ENCODE assay signal across 24 cellular contexts in the genomic region with DNA sequence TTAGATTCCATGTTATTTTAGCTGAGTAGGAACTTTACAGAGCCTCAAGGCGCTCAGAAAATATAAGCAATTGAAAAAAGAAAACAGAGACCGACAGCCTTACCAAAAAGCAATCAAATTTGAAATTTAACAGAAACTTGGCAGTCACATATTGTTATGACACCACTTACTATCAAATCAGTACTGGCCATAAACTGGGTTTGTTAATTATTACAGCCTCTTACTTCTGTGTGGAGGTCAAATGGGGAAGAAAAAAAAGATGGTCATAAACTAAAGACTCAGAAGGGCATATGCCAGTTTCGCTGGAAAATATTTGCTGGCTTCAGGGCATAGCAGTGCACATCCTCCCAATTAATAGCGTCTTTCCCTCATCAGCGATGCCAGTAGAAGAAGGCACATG.
"Had no signal": no experiment of that assay in that cellular context is flagged by ENCODE, and none has a peak within 500 bp of the region (broad histone marks: within the 10 kb centered on the region; RNA-seq: fewer than 3 reads in every experiment).

No MANE protein-coding gene starts in this region.

- H3K9me3 ChIP-seq: esophagus squamous epithelium, left lung, lower lobe of right lung, neutrophil, suprapubic skin, thyroid gland, upper lobe of left lung, uterus had no signal

- H3K4me1 ChIP-seq: esophagus squamous epithelium, foreskin keratinocyte, left lung, lower lobe of right lung, suprapubic skin, thyroid gland, upper lobe of left lung, uterus had no signal

- ATAC-seq: foreskin keratinocyte; left lung; lower lobe of right lung; naive thymus-derived CD4-positive, alpha-beta T cell; right cardiac atrium; stimulated activated effector memory CD8-positive, alpha-beta T cell treated with anti-CD3 and anti-CD28 coated beads, Interleukin-12 subunit alpha, Interleukin-12 subunit beta, amount 100 ng/mL, for 72 hours; stimulated activated naive CD8-positive, alpha-beta T cell treated with anti-CD3 and anti-CD28 coated beads, Interleukin-15, Interleukin-2, amounts not matched to agents 100 U/mL and 50 U/mL, for 24 hours had no signal

- H3K27ac ChIP-seq: dorsolateral prefrontal cortex, esophagus squamous epithelium, foreskin keratinocyte, left lung, lower lobe of right lung, neutrophil, suprapubic skin, thyroid gland, upper lobe of left lung, uterus had no signal

- H3K36me3 ChIP-seq: esophagus squamous epithelium, left lung, lower lobe of right lung, neutrophil, suprapubic skin, thyroid gland, upper lobe of left lung, uterus had no signal

- DNase-seq: caudate nucleus; cortex of kidney; dorsolateral prefrontal cortex; effector memory CD4-positive, alpha-beta T cell; esophagus squamous epithelium; foreskin keratinocyte; head of caudate nucleus; hippocampal formation; kidney glomerular epithelial cell; left lung; lower lobe of right lung; mesenchymal stem cell; midbrain; naive thymus-derived CD4-positive, alpha-beta T cell; right cardiac atrium; stimulated activated CD4-positive, alpha-beta T cell treated with anti-CD3 and anti-CD28 coated beads, Interleukin-4, amount 100 ng/mL, for 1 hour; stimulated activated CD8-positive, alpha-beta memory T cell treated with anti-CD3 and anti-CD28 coated beads, Interleukin-4, amount 100 ng/mL, for 48 hours; stimulated activated naive CD8-positive, alpha-beta T cell treated with anti-CD3 and anti-CD28 coated beads, Interleukin-15, Interleukin-2, amounts not matched to agents 100 U/mL and 50 U/mL, for 24 hours; thyroid gland; upper lobe of left lung; uterus had no signal

- H3K27me3 ChIP-seq: dorsolateral prefrontal cortex, esophagus squamous epithelium, foreskin keratinocyte, left lung, neutrophil, suprapubic skin, thyroid gland, upper lobe of left lung, uterus had no signal

- H3K4me3 ChIP-seq: dorsolateral prefrontal cortex, esophagus squamous epithelium, left lung, lower lobe of right lung, suprapubic skin, thyroid gland, upper lobe of left lung, uterus had no signal
